In genomic region chr3:171704002-171704401, GRCh38 we compare ENCODE assay signal across 7 cellular contexts.
DNase-seq lines count a peak whose midpoint lies in the region; ATAC-seq, FAIRE-seq and TF ChIP-seq lines count a peak whose summit lies in the region.

No MANE protein-coding gene starts in this region.

- CTCF ChIA-PET in PC-3 (lab: Charles Lee) = interaction anchor here (0.6 to 0.7 kb wide), 2 partner anchors 69 to 126 kb away, joined by 3 read pairs; no protein-coding TSS in a partner anchor
- CTCF ChIA-PET in H1 (lab: Charles Lee; ENCODE audit: partially characterized antibody) = interaction anchor here (0.6 to 3.1 kb wide), 13 partner anchors 9 to 121 kb away, joined by 3 to 38 read pairs (median 4); no protein-coding TSS in a partner anchor

- H4K20me1 ChIP-seq in DND-41 (ENCODE audit: insufficient read depth, low read length) = no peaks in the 10 kb centered on the region
- H4K20me1 ChIP-seq in PC-3 (ENCODE audit: low read length) = no peaks in the 10 kb centered on the region
- no peaks in the 10 kb centered on the region for H4K20me1 ChIP-seq in H1 (replicated peaks in 1 of 2; ENCODE audit: control insufficient read depth in 1 of 2, insufficient read depth in 2 of 2, low read length in 2 of 2)

- H3K9me2 ChIP-seq in PC-3 (replicated peaks; ENCODE audit: low read length) = no peaks in the 10 kb centered on the region

- no peak overlapping the region for H2BK120ac ChIP-seq in H1 (replicated peaks; ENCODE audit: low read depth, low read length)

- no peaks in the 10 kb centered on the region for H3F3A ChIP-seq in PC-3 (ENCODE audit: low read length, unreplicated experiment)

- TF ChIP-seq CTCF in DND-41 (IDR thresholded peaks at IDR 0.05; ENCODE audit: borderline replicate concordance, extremely low read depth, low read length, poor library complexity, severe bottlenecking) = peak; percentile 56
- peak; percentile 89 for TF ChIP-seq CTCF in PC-3 (conservative IDR thresholded peaks at IDR 0.05; ENCODE audit: low read depth, low read length)
- peak; percentile 50 to 76 (median 67) for TF ChIP-seq CTCF in H1 (IDR thresholded peaks at IDR 0.05; ENCODE audit: control extremely low read depth in 1 of 3, insufficient read depth in 1 of 3, low read depth in 1 of 3, low read length in 3 of 3)

- H3K4ac ChIP-seq in H1 (replicated peaks; ENCODE audit: insufficient read length, low read depth, low read length) = no peak overlapping the region

- TF ChIP-seq EP300 in H1 (IDR thresholded peaks at IDR 0.05; ENCODE audit: borderline replicate concordance in 1 of 2, low read depth in 2 of 2, low read length in 2 of 2) = no peak

- no peak overlapping the region for H3K9ac ChIP-seq in DND-41 (ENCODE audit: low read depth, low read length)
- no peak overlapping the region for H3K9ac ChIP-seq in PC-3 (ENCODE audit: low read length)
- no peak overlapping the region for H3K9ac ChIP-seq in H1 (replicated peaks in 1 of 4; ENCODE audit: extremely low read depth in 1 of 4, low read depth in 3 of 4, low read length in 3 of 4)

- no peaks in the 10 kb centered on the region for H3K79me1 ChIP-seq in H1 (ENCODE audit: low read depth, low read length)

- ATAC-seq in DND-41 (ENCODE audit: insufficient read depth, low read depth) = peak; percentile 57; the same call in 2 of the 3 replicates
- ATAC-seq in PC-3 = peak; percentile 96
- no peak for ATAC-seq in GM18517 (IDR thresholded peaks at IDR 0.05; ENCODE audit: unreplicated experiment)

- H3K56ac ChIP-seq in H1 (replicated peaks; ENCODE audit: insufficient read length, low read depth, low read length) = no peak overlapping the region

- H3K9me3 ChIP-seq in DND-41 (ENCODE audit: insufficient read depth, low read length, severe bottlenecking) = no peaks in the 10 kb centered on the region
- no peaks in the 10 kb centered on the region for H3K9me3 ChIP-seq in PC-3 (ENCODE audit: low read length)
- peaks cover 0 to 6% of the 10 kb centered on the region in 2 experiments; a peak in 1 of 4 replicates for H3K9me3 ChIP-seq in H1 (ENCODE audit: insufficient read depth in 2 of 2, low read depth in 1 of 2, low read length in 1 of 2)

- no peak overlapping the region for H4K91ac ChIP-seq in H1 (replicated peaks; ENCODE audit: insufficient read length, low read length)

- TF ChIP-seq POLR2A in H1 (IDR thresholded peaks at IDR 0.05; ENCODE audit: control extremely low read depth in 1 of 2, low read depth in 2 of 2, low read length in 2 of 2) = no peak

- no peak overlapping the region for H3K18ac ChIP-seq in H1 (ENCODE audit: extremely low read depth, low read length)

- no peak overlapping the region for H2BK20ac ChIP-seq in H1 (ENCODE audit: low read length)

- H3K4me3 ChIP-seq in DND-41 (ENCODE audit: low read depth in 1 of 2, low read length in 2 of 2) (no peak overlapping the region), PC-3 (ENCODE audit: low read length) (no peak overlapping the region), H1 (ENCODE audit: extremely low read depth in 1 of 4, insufficient read depth in 2 of 4, low read depth in 3 of 4, low read length in 4 of 4) (no peak overlapping the region)

- no peaks in the 10 kb centered on the region for H3K79me2 ChIP-seq in DND-41 (ENCODE audit: insufficient read depth, low read length)
- no peaks in the 10 kb centered on the region for H3K79me2 ChIP-seq in PC-3 (ENCODE audit: low read length)
- no peaks in the 10 kb centered on the region for H3K79me2 ChIP-seq in H1 (ENCODE audit: control insufficient read depth in 1 of 2, insufficient read depth in 2 of 2, low read length in 2 of 2)

- FAIRE-seq in H1 (lab: Jason Lieb, UNC) = peak; percentile 81

- no peak overlapping the region for H2AK5ac ChIP-seq in H1 (ENCODE audit: low read depth, low read length)

- H2AFZ ChIP-seq in DND-41 (ENCODE audit: low read depth, low read length) = no peak overlapping the region
- H2AFZ ChIP-seq in PC-3 (ENCODE audit: low read length) = 0 out of 2 replicates have a peak overlapping the region, but pooled peaks have one; percentile 3
- H2AFZ ChIP-seq in H1 (ENCODE audit: low read length) = peak overlapping the region; percentile 15; the same call in 1 of the 2 replicates

- H4K5ac ChIP-seq in H1 (ENCODE audit: insufficient read length, low read depth, low read length) = no peak overlapping the region

- BruUV-seq in PC-3 (replicated peaks; lab: Mats Ljungman, UMichigan) = no TSS peak

- TF ChIP-seq RAD21 in H1 (IDR thresholded peaks at IDR 0.05 in 1 of 2, conservative IDR thresholded peaks at IDR 0.05 in 1 of 2; ENCODE audit: low read depth in 2 of 2, low read length in 2 of 2) = peak; percentile 62 to 73

- intact Hi-C loops in PC-3 (cut with micrococcal nuclease) = loop anchor here (1.0 to 10.0 kb wide), 4 partner anchors 67 to 641 kb away; no protein-coding TSS in a partner anchor

- no peak overlapping the region for H3K4me2 ChIP-seq in DND-41 (ENCODE audit: insufficient read depth, low read length)
- no peak overlapping the region for H3K4me2 ChIP-seq in PC-3 (ENCODE audit: low read length)
- H3K4me2 ChIP-seq in H1 (ENCODE audit: insufficient read depth in 1 of 2, low read depth in 2 of 2, low read length in 2 of 2) = no peak overlapping the region

- H3K14ac ChIP-seq in H1 (ENCODE audit: insufficient read length) = no peak overlapping the region

- H3K23ac ChIP-seq in H1 (ENCODE audit: insufficient read length) = no peak overlapping the region

- peaks cover 2% of the 10 kb centered on the region; the same call in 1 of the 2 replicates for H3K23me2 ChIP-seq in H1 (ENCODE audit: low read depth, low read length)

- H3K27me3 ChIP-seq in DND-41 (ENCODE audit: insufficient read depth, low read length, poor library complexity) = no peaks in the 10 kb centered on the region
- H3K27me3 ChIP-seq in PC-3 (ENCODE audit: low read length) = no peaks in the 10 kb centered on the region
- no peaks in the 10 kb centered on the region for H3K27me3 ChIP-seq in H1 (replicated peaks in 1 of 4; ENCODE audit: control insufficient read depth in 3 of 4, extremely low read depth in 1 of 4, insufficient read depth in 3 of 4, low read length in 3 of 4)

- DNase-seq in DND-41 (peak; percentile 16), HCEC 1CT (peak; percentile 32), PC-3 (peak; percentile 76), H1 (ENCODE audit: low read depth in 1 of 2, low spot score in 2 of 2) (no peak), pons (ENCODE audit: low spot score) (peak; percentile 38), ecto neural progenitor cell (ENCODE audit: low spot score) (no peak)

- no peak overlapping the region for H2BK5ac ChIP-seq in H1 (ENCODE audit: low read depth, low read length)

- H3K27ac ChIP-seq in DND-41 (ENCODE audit: low read length) = no peak overlapping the region
- no peak overlapping the region for H3K27ac ChIP-seq in PC-3 (ENCODE audit: low read length)
- H3K27ac ChIP-seq in H1 (ENCODE audit: low read depth, low read length) = no peak overlapping the region

- H3K36me3 ChIP-seq in DND-41 (ENCODE audit: insufficient read depth, low read length) = no peaks in the 10 kb centered on the region
- H3K36me3 ChIP-seq in PC-3 (ENCODE audit: low read depth, low read length) = no peaks in the 10 kb centered on the region
- H3K36me3 ChIP-seq in H1 (ENCODE audit: control insufficient read depth in 2 of 4, insufficient read depth in 4 of 4, low read length in 3 of 4) = no peaks in the 10 kb centered on the region

- H3K4me1 ChIP-seq in DND-41 (ENCODE audit: insufficient read depth, low read length) = no peaks in the 10 kb centered on the region
- no peaks in the 10 kb centered on the region for H3K4me1 ChIP-seq in PC-3 (ENCODE audit: insufficient read depth, low read length)
- no peaks in the 10 kb centered on the region for H3K4me1 ChIP-seq in H1 (replicated peaks in 1 of 4; ENCODE audit: control insufficient read depth in 3 of 4, insufficient read depth in 4 of 4, low read length in 3 of 4)

- no peak overlapping the region for H2BK12ac ChIP-seq in H1 (ENCODE audit: low read depth, low read length)

- H2BK15ac ChIP-seq in H1 (ENCODE audit: low read length) = no peak overlapping the region

- POLR2A ChIA-PET in PC-3 (lab: Charles Lee; ENCODE audit: unreplicated experiment) (no interaction called here), H1 (lab: Charles Lee; ENCODE audit: partially characterized antibody) (no interaction called here)

- 31% methylated on average over 2 of the region's 2 CpGs; no CpG with 5 or more reads in 1 of the 2 experiments for WGBS in H1 (ENCODE audit: extremely low coverage in 1 of 2, insufficient coverage in 1 of 2, insufficient read length in 1 of 2, insufficient replicate concordance in 2 of 2, low coverage in 1 of 2, low lambda C conversion rate in 2 of 2, missing lambda C conversion rate in 1 of 2), 2 experiments

- no peak overlapping the region for H4K8ac ChIP-seq in H1 (ENCODE audit: extremely low read depth, insufficient read depth, low read length)

TF ChIP-seq in H1, 55 proteins besides CTCF, POLR2A, EP300 and RAD21 (continues in another document):
- TF ChIP-seq TAF1 (IDR thresholded peaks at IDR 0.05; ENCODE audit: low read depth, low read length) = no peak
- no peak for TF ChIP-seq JUN (IDR thresholded peaks at IDR 0.05; ENCODE audit: low read depth, low read length)
- no peak for TF ChIP-seq GABPA (IDR thresholded peaks at IDR 0.05; ENCODE audit: borderline replicate concordance, insufficient read depth, low read length)
- no peak for TF ChIP-seq GTF2F1 (IDR thresholded peaks at IDR 0.05; ENCODE audit: borderline replicate concordance, low read depth, low read length)
- no peak for TF ChIP-seq ATF2 (IDR thresholded peaks at IDR 0.05; ENCODE audit: low read length)
- TF ChIP-seq CHD2 (IDR thresholded peaks at IDR 0.05; ENCODE audit: low read length) = no peak
- TF ChIP-seq EZH2 (IDR thresholded peaks at IDR 0.05; ENCODE audit: low read depth, low read length, severe bottlenecking) = no peak
- TF ChIP-seq RBBP5 (IDR thresholded peaks at IDR 0.05; ENCODE audit: borderline replicate concordance, low read depth, low read length) = no peak
- TF ChIP-seq POU5F1 (IDR thresholded peaks at IDR 0.05; ENCODE audit: low read depth, low read length) = no peak
- TF ChIP-seq NRF1 (IDR thresholded peaks at IDR 0.05; ENCODE audit: low read depth, low read length) = no peak
- no peak for TF ChIP-seq YY1 (IDR thresholded peaks at IDR 0.05; ENCODE audit: low read depth, low read length)
- no peak for TF ChIP-seq ASH2L (IDR thresholded peaks at IDR 0.05; ENCODE audit: low read length)
- TF ChIP-seq ZNF274 (IDR thresholded peaks at IDR 0.05; ENCODE audit: borderline replicate concordance, extremely low read depth, low read length) = no peak

Comparison
In these comparisons a context has a peak if more than half of its experiments do, and no peak if none do; other contexts are left out.
1. DNase-seq: peak in DND-41 (single experiment), HCEC 1CT (single experiment), PC-3 (single experiment) and pons (single experiment); none in H1 (0 of 2) and ecto neural progenitor cell (single experiment).
2. Peak in every context shown above with its lines, with median percentiles within 50 percentile points of each other: CTCF ChIP-seq.